In the genomic region with DNA sequence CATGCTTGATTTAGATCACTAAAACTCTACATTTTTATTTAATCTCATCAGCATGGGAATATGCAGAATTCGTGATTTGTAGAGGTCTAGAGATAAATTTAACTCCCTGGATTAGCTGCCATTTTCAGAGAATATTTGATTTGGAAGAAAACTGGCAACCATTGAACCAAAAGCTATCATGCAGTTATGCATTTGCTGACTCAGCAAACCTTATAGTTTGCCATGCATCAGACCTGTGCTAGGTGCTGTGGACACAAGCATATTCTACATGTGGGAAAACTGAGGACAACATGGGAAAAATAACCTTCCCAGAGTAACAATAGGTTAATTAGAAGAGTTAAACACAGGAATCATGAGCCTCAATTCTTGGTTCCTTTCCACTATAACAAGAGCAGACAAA, we compare ENCODE assay signal across 23 cellular contexts. TPM values are rescaled to one million over a fixed set of nuclear protein-coding genes. Genes with fewer than 3 reads are reported as not detected.
DNase-seq lines count a peak whose midpoint lies in the region; ATAC-seq, FAIRE-seq and TF ChIP-seq lines count a peak whose summit lies in the region.
"Had no signal": no experiment of that assay in that cellular context is flagged by ENCODE, and none has a peak within 500 bp of the region (broad histone marks: within the 10 kb centered on the region; RNA-seq: fewer than 3 reads in every experiment).

No MANE protein-coding gene starts in this region.

- POLR2A ChIA-PET in activated CD8-positive, alpha-beta T cell treated with anti-CD3 and anti-CD28 coated beads for 36 hours (lab: Charles Lee): interaction anchor here (0.6 kb wide), 1 partner anchor 205 kb away, joined by 4 read pairs; no protein-coding TSS in a partner anchor
- POLR2A ChIA-PET in activated CD8-positive, alpha-beta T cell treated with anti-CD3 and anti-CD28 coated beads, Interleukin-2, amount 10 ng/mL, durations not matched to agents 7 days and 5 days (lab: Charles Lee): no interaction called here
- POLR2A ChIA-PET in A549 (lab: Yijun Ruan, JAX): no interaction called here
- POLR2A ChIA-PET in IMR-90 (lab: Charles Lee; ENCODE audit: unreplicated experiment): no interaction called here

- H3K9me3 ChIP-seq in A549 (peaks cover 12% of the 10 kb centered on the region; the same call in 1 of the 3 replicates), IMR-90 (ENCODE audit: control insufficient read depth, insufficient read depth, low read length) (no peaks in the 10 kb centered on the region)
- H3K9me3 ChIP-seq: BE2C, Caco-2 had no signal

- no peak for ATAC-seq in activated CD8-positive, alpha-beta T cell treated with anti-CD3 and anti-CD28 coated beads for 36 hours
- ATAC-seq in activated CD8-positive, alpha-beta T cell treated with anti-CD3 and anti-CD28 coated beads, Interleukin-2, amount 10 ng/mL, durations not matched to agents 7 days and 5 days: no peak
- ATAC-seq in A549 (no peak), IMR-90 (ENCODE audit: low read depth) (no peak)
- no peak for ATAC-seq in activated naive CD8-positive, alpha-beta T cell treated with anti-CD3 and anti-CD28 coated beads, Interleukin-2, amount 50 U/mL, for 24 hours
- ATAC-seq: HCT116 had no signal

- no peak overlapping the region for H2BK120ac ChIP-seq in IMR-90 (ENCODE audit: low read depth, low read length)

- no peak overlapping the region for H2BK20ac ChIP-seq in IMR-90 (ENCODE audit: low read depth, low read length)

- no peak overlapping the region for H4K5ac ChIP-seq in IMR-90 (ENCODE audit: low read depth, low read length)

- H3K4me1 Mint-ChIP-seq in activated CD8-positive, alpha-beta T cell treated with anti-CD3 and anti-CD28 coated beads for 36 hours (ENCODE audit: low read depth): peaks cover 21% of the 10 kb centered on the region
- peaks cover 4% of the 10 kb centered on the region for H3K4me1 Mint-ChIP-seq in activated CD8-positive, alpha-beta T cell treated with anti-CD3 and anti-CD28 coated beads, Interleukin-2, amount 10 ng/mL, durations not matched to agents 7 days and 5 days (ENCODE audit: low read depth)
- H3K4me1 Mint-ChIP-seq in activated naive CD8-positive, alpha-beta T cell treated with anti-CD3 and anti-CD28 coated beads, Interleukin-2, amount 50 U/mL, for 24 hours: peaks cover 42% of the 10 kb centered on the region
- peaks cover 3% of the 10 kb centered on the region for H3K4me1 Mint-ChIP-seq in chondrocyte (ENCODE audit: low read depth)

- intact Hi-C loops in activated CD8-positive, alpha-beta T cell treated with anti-CD3 and anti-CD28 coated beads for 36 hours (cut with micrococcal nuclease): no loop called here
- intact Hi-C loops in IMR-90 (cut with micrococcal nuclease): no loop called here

- no peaks in the 10 kb centered on the region for H3K9me1 ChIP-seq in IMR-90 (ENCODE audit: insufficient read depth, low read length)

- H3K18ac ChIP-seq in IMR-90 (ENCODE audit: low read depth, low read length): no peak overlapping the region

- H3K27me3 Mint-ChIP-seq in activated CD8-positive, alpha-beta T cell treated with anti-CD3 and anti-CD28 coated beads for 36 hours: no peaks in the 10 kb centered on the region
- H3K27me3 Mint-ChIP-seq in activated CD8-positive, alpha-beta T cell treated with anti-CD3 and anti-CD28 coated beads, Interleukin-2, amount 10 ng/mL, durations not matched to agents 7 days and 5 days (ENCODE audit: low read depth): no peaks in the 10 kb centered on the region
- no peaks in the 10 kb centered on the region for H3K27me3 Mint-ChIP-seq in activated naive CD8-positive, alpha-beta T cell treated with anti-CD3 and anti-CD28 coated beads, Interleukin-2, amount 50 U/mL, for 24 hours
- H3K27me3 Mint-ChIP-seq in chondrocyte (ENCODE audit: low read depth): peaks cover 1% of the 10 kb centered on the region
- H3K27me3 Mint-ChIP-seq: CD4-positive, CD25-positive, alpha-beta regulatory T cell; CD8-positive, alpha-beta memory T cell had no signal

- H2BK15ac ChIP-seq in IMR-90 (ENCODE audit: low read depth, low read length): no peak overlapping the region

- no peak overlapping the region for H3K9ac ChIP-seq in IMR-90 (ENCODE audit: low read depth, low read length)
- H3K9ac ChIP-seq: GM23248 had no signal

- no peak overlapping the region for H3K4me3 Mint-ChIP-seq in activated CD8-positive, alpha-beta T cell treated with anti-CD3 and anti-CD28 coated beads for 36 hours
- no peak overlapping the region for H3K4me3 Mint-ChIP-seq in activated CD8-positive, alpha-beta T cell treated with anti-CD3 and anti-CD28 coated beads, Interleukin-2, amount 10 ng/mL, durations not matched to agents 7 days and 5 days
- no peak overlapping the region for H3K4me3 Mint-ChIP-seq in activated naive CD8-positive, alpha-beta T cell treated with anti-CD3 and anti-CD28 coated beads, Interleukin-2, amount 50 U/mL, for 24 hours
- H3K4me3 Mint-ChIP-seq in chondrocyte (ENCODE audit: unreplicated experiment): no peak overlapping the region
- H3K4me3 Mint-ChIP-seq: CD4-positive, CD25-positive, alpha-beta regulatory T cell; CD8-positive, alpha-beta memory T cell; HFFc6 had no signal

- H2BK5ac ChIP-seq in IMR-90 (ENCODE audit: low read depth, low read length, poor library complexity, severe bottlenecking): no peak overlapping the region

- peaks cover 17% of the 10 kb centered on the region for H3K4me1 ChIP-seq in A549
- no peaks in the 10 kb centered on the region for H3K4me1 ChIP-seq in IMR-90 (ENCODE audit: control insufficient read depth, insufficient read depth, low read length)
- H3K4me1 ChIP-seq: BE2C had no signal

- TF ChIP-seq CTCF in activated CD8-positive, alpha-beta T cell treated with anti-CD3 and anti-CD28 coated beads for 36 hours (IDR thresholded peaks at IDR 0.05): no peak
- no peak for TF ChIP-seq CTCF in A549 (IDR thresholded peaks at IDR 0.05)
- TF ChIP-seq CTCF in IMR-90 (conservative IDR thresholded peaks at IDR 0.05; ENCODE audit: low read depth, low read length): no peak
- no peak for TF ChIP-seq CTCF in chondrocyte (IDR thresholded peaks at IDR 0.05)

- no peak for TF ChIP-seq RAD21 in A549 (conservative IDR thresholded peaks at IDR 0.05 in 1 of 2, IDR thresholded peaks at IDR 0.05 in 1 of 2)
- TF ChIP-seq RAD21 in IMR-90 (IDR thresholded peaks at IDR 0.05; ENCODE audit: low read length): no peak

- no peak for TF ChIP-seq EP300 in A549 (IDR thresholded peaks at IDR 0.05)

- H4K8ac ChIP-seq in IMR-90 (ENCODE audit: low read depth in 2 of 2, low read length in 2 of 2): no peak overlapping the region

- dilution Hi-C loops in IMR-90 (cut with HindIII; ENCODE audit: low sequenced_read_pairs, unreplicated experiment): no loop called here

- H4K20me1 ChIP-seq in IMR-90 (ENCODE audit: insufficient read depth, low read length): no peaks in the 10 kb centered on the region

- H3K4ac ChIP-seq in IMR-90 (ENCODE audit: low read depth, low read length): no peak overlapping the region

- no peaks in the 10 kb centered on the region for H3K79me1 ChIP-seq in IMR-90 (ENCODE audit: low read depth in 1 of 2, low read length in 2 of 2)

- H3K27me3 ChIP-seq in IMR-90 (ENCODE audit: control insufficient read depth, insufficient read depth, low read length): no peaks in the 10 kb centered on the region
- H3K27me3 ChIP-seq: BE2C had no signal

- H2AK5ac ChIP-seq in IMR-90 (ENCODE audit: low read depth, low read length): no peak overlapping the region

- H3K14ac ChIP-seq in IMR-90 (replicated peaks; ENCODE audit: low read depth, low read length): no peak overlapping the region

- H3K27ac ChIP-seq in A549 (0 out of 6 replicates have a peak overlapping the region, but pooled peaks of 1 of the 2 experiments have one; percentile 42), IMR-90 (ENCODE audit: insufficient read depth, low read length) (no peak overlapping the region)
- H3K27ac ChIP-seq: GM23248 had no signal

- peak overlapping the region; percentile 78 for H3K27ac Mint-ChIP-seq in activated CD8-positive, alpha-beta T cell treated with anti-CD3 and anti-CD28 coated beads for 36 hours
- H3K27ac Mint-ChIP-seq in activated CD8-positive, alpha-beta T cell treated with anti-CD3 and anti-CD28 coated beads, Interleukin-2, amount 10 ng/mL, durations not matched to agents 7 days and 5 days: no peak overlapping the region
- H3K27ac Mint-ChIP-seq in activated naive CD8-positive, alpha-beta T cell treated with anti-CD3 and anti-CD28 coated beads, Interleukin-2, amount 50 U/mL, for 24 hours: peak overlapping the region; percentile 82
- no peak overlapping the region for H3K27ac Mint-ChIP-seq in chondrocyte (ENCODE audit: unreplicated experiment)
- H3K27ac Mint-ChIP-seq: CD4-positive, CD25-positive, alpha-beta regulatory T cell; CD8-positive, alpha-beta memory T cell; HFFc6 had no signal

- in situ Hi-C loops in IMR-90 (cut with MboI; ENCODE audit: low sequenced_read_pairs): no loop called here

- BruUV-seq in IMR-90 (replicated peaks; lab: Mats Ljungman, UMichigan): no TSS peak

- H3K36me3 Mint-ChIP-seq in activated CD8-positive, alpha-beta T cell treated with anti-CD3 and anti-CD28 coated beads for 36 hours (ENCODE audit: low read depth): peaks cover 2% of the 10 kb centered on the region
- H3K36me3 Mint-ChIP-seq in activated CD8-positive, alpha-beta T cell treated with anti-CD3 and anti-CD28 coated beads, Interleukin-2, amount 10 ng/mL, durations not matched to agents 7 days and 5 days (ENCODE audit: low read depth): no peaks in the 10 kb centered on the region
- peaks cover 3% of the 10 kb centered on the region for H3K36me3 Mint-ChIP-seq in activated naive CD8-positive, alpha-beta T cell treated with anti-CD3 and anti-CD28 coated beads, Interleukin-2, amount 50 U/mL, for 24 hours (ENCODE audit: low read depth)
- no peaks in the 10 kb centered on the region for H3K36me3 Mint-ChIP-seq in chondrocyte (ENCODE audit: low read depth)
- H3K36me3 Mint-ChIP-seq: CD4-positive, CD25-positive, alpha-beta regulatory T cell had no signal

- TF ChIP-seq POLR2A in A549 (IDR thresholded peaks at IDR 0.05; ENCODE audit: low read length): no peak
- no peak for TF ChIP-seq POLR2A in IMR-90 (IDR thresholded peaks at IDR 0.05; ENCODE audit: low read depth, low read length)

- H3K9me3 Mint-ChIP-seq in activated CD8-positive, alpha-beta T cell treated with anti-CD3 and anti-CD28 coated beads for 36 hours: peaks cover 5% of the 10 kb centered on the region
- H3K9me3 Mint-ChIP-seq in activated CD8-positive, alpha-beta T cell treated with anti-CD3 and anti-CD28 coated beads, Interleukin-2, amount 10 ng/mL, durations not matched to agents 7 days and 5 days (ENCODE audit: insufficient read depth): peaks cover 6% of the 10 kb centered on the region
- peaks cover 31% of the 10 kb centered on the region for H3K9me3 Mint-ChIP-seq in activated naive CD8-positive, alpha-beta T cell treated with anti-CD3 and anti-CD28 coated beads, Interleukin-2, amount 50 U/mL, for 24 hours
- H3K9me3 Mint-ChIP-seq in chondrocyte (ENCODE audit: low read depth): peaks cover 3% of the 10 kb centered on the region
- H3K9me3 Mint-ChIP-seq: CD4-positive, CD25-positive, alpha-beta regulatory T cell; CD8-positive, alpha-beta memory T cell had no signal

- H3K4me2 ChIP-seq in A549 (no peak overlapping the region), IMR-90 (ENCODE audit: low read depth, low read length) (no peak overlapping the region)

- H3K4me3 ChIP-seq in A549 (no peak overlapping the region), IMR-90 (ENCODE audit: insufficient read depth, low read depth, low read length) (no peak overlapping the region)
- H3K4me3 ChIP-seq: GM23248 had no signal

- H4K91ac ChIP-seq in IMR-90 (ENCODE audit: insufficient read depth, low read depth, low read length): no peak overlapping the region

- 42% methylated on average over 1 of the region's 1 CpG for WGBS in A549 (ENCODE audit: missing lambda C conversion rate)
- no CpG with 5 or more reads among the region's 1 CpG for WGBS in IMR-90 (ENCODE audit: extremely low coverage in 2 of 2, insufficient read length in 1 of 2), 2 experiments

- no peak overlapping the region for H2AK9ac ChIP-seq in IMR-90 (replicated peaks; ENCODE audit: low read depth, low read length, poor library complexity)

- no peak overlapping the region for H3K23ac ChIP-seq in IMR-90 (ENCODE audit: low read depth, low read length)

- H3K56ac ChIP-seq in IMR-90 (ENCODE audit: extremely low read depth, insufficient read depth, low read length): no peak overlapping the region

- no peak overlapping the region for H2AFZ ChIP-seq in IMR-90 (replicated peaks; ENCODE audit: low read length, poor library complexity)
- H2AFZ ChIP-seq: GM23248 had no signal

- H3K36me3 ChIP-seq in IMR-90 (ENCODE audit: control insufficient read depth, insufficient read depth, low read length): no peaks in the 10 kb centered on the region
- H3K36me3 ChIP-seq: BE2C had no signal

- CTCF ChIA-PET in activated CD8-positive, alpha-beta T cell treated with anti-CD3 and anti-CD28 coated beads for 36 hours (lab: Charles Lee): no interaction called here
- CTCF ChIA-PET in activated CD8-positive, alpha-beta T cell treated with anti-CD3 and anti-CD28 coated beads, Interleukin-2, amount 10 ng/mL, durations not matched to agents 7 days and 5 days (lab: Charles Lee): interaction anchor here (1.3 kb wide), 1 partner anchor 40 kb away, joined by 3 read pairs; no protein-coding TSS in a partner anchor
- CTCF ChIA-PET in A549 (lab: Yijun Ruan, JAX) (no interaction called here), IMR-90 (lab: Yijun Ruan, JAX) (interaction anchor here (1.0 kb wide), 1 partner anchor 14 kb away, joined by 3 read pairs; no protein-coding TSS in a partner anchor)

- DNase-seq in activated CD8-positive, alpha-beta T cell treated with anti-CD3 and anti-CD28 coated beads for 36 hours: no peak
- no peak for DNase-seq in activated CD8-positive, alpha-beta T cell treated with anti-CD3 and anti-CD28 coated beads, Interleukin-2, amount 10 ng/mL, durations not matched to agents 7 days and 5 days
- no peak for DNase-seq in A549 (ENCODE audit: low read depth in 1 of 2, low spot score in 1 of 2)
- no peak for DNase-seq in IMR-90
- no peak for DNase-seq in activated naive CD8-positive, alpha-beta T cell treated with anti-CD3 and anti-CD28 coated beads, Interleukin-2, amount 50 U/mL, for 24 hours
- no peak for DNase-seq in COLO829 (ENCODE audit: low spot score)
- DNase-seq in chondrocyte (ENCODE audit: low spot score): no peak
- no peak for DNase-seq in DMS153 (lab: John Stamatoyannopoulos, UW)
- DNase-seq: 8988T; ACHN; BE2C; C1 segment of cervical spinal cord; CD4-positive, CD25-positive, alpha-beta regulatory T cell; CD8-positive, alpha-beta memory T cell; DMS79; GDM1; GM23248; H7; HFFc6 had no signal

- FAIRE-seq in A549 (lab: Jason Lieb, UNC): no peak
- FAIRE-seq: D721Med, HTR-8/SVneo had no signal

RNA-seq across cellular contexts. Expression of a gene that starts 54.7 kb away (rescaled TPM):
- under 1 TPM; 0.07 to 0.23 TPM for total RNA-seq in activated CD8-positive, alpha-beta T cell treated with anti-CD3 and anti-CD28 coated beads for 36 hours
- total RNA-seq in activated CD8-positive, alpha-beta T cell treated with anti-CD3 and anti-CD28 coated beads, Interleukin-2, amount 10 ng/mL, durations not matched to agents 7 days and 5 days: not detected
- 5.4 and 7.6 TPM in 2 replicates for polyA plus RNA-seq in A549 (2011; rRNA removed)
- polyA plus RNA-seq in A549 (2012; cell fraction: cytosol; rRNA removed): 1.9 and 2.3 TPM in 2 replicates
- 3.9 and 4.4 TPM in 2 replicates for polyA plus RNA-seq in A549 (2012; cell fraction: nucleus; rRNA removed)
- 0.97 to 2.1 TPM (median 1.5 TPM) in 3 replicates for polyA plus RNA-seq in A549 (2017; fragmentation: RNase III; extraction: RNeasy Plus Mini Kit Qiagen cat#74134 plus additional on column Dnase treatment)
- 19.3 and 21.4 TPM in 2 replicates for polyA minus RNA-seq in A549 (2011; rRNA and poly(A)+ RNA removed)
- total RNA-seq in IMR-90 (2012; rRNA removed): not detected in 2 replicates
- polyA plus RNA-seq in IMR-90 (2012; rRNA removed): not detected in 2 replicates
- polyA plus RNA-seq in IMR-90 (2012; cell fraction: cytosol; rRNA removed): not detected in 2 replicates
- not detected in 2 replicates for polyA plus RNA-seq in IMR-90 (2012; cell fraction: nucleus; rRNA removed; ENCODE audit: low replicate concordance)
- total RNA-seq in chondrocyte: 0.46 TPM in 1 of 3 replicates, not detected in the others
- total RNA-seq: GM23248, H7, HFFc6 had no signal
- polyA plus RNA-seq: GM23248 had no signal

Comparison
In these comparisons a context has a peak if more than half of its experiments do, and no peak if none do; other contexts are left out.
1. H3K27ac Mint-ChIP-seq: peak in activated CD8-positive, alpha-beta T cell treated with anti-CD3 and anti-CD28 coated beads for 36 hours (single experiment) and activated naive CD8-positive, alpha-beta T cell treated with anti-CD3 and anti-CD28 coated beads, Interleukin-2, amount 50 U/mL, for 24 hours (single experiment); none in activated CD8-positive, alpha-beta T cell treated with anti-CD3 and anti-CD28 coated beads, Interleukin-2, amount 10 ng/mL, durations not matched to agents 7 days and 5 days (single experiment) and chondrocyte (single experiment).
2. CTCF ChIA-PET loops: an anchor here in activated CD8-positive, alpha-beta T cell treated with anti-CD3 and anti-CD28 coated beads, Interleukin-2, amount 10 ng/mL, durations not matched to agents 7 days and 5 days (1.3 kb wide) and IMR-90 (1.0 kb wide); none called in activated CD8-positive, alpha-beta T cell treated with anti-CD3 and anti-CD28 coated beads for 36 hours and A549.